Comparison of ENCODE assay signal across 1 cellular context in genomic region chr7:158732483-158733219, GRCh38.
A peak's percentile ranks its signal among the peaks of the same experiment; 100 is the strongest.
TF ChIP-seq lines count a peak whose summit lies in the region.

No MANE protein-coding gene starts in this region.

TF ChIP-seq in H1, 55 proteins besides CTCF, POLR2A, EP300 and RAD21:
- TF ChIP-seq TCF12 (IDR thresholded peaks at IDR 0.05; ENCODE audit: low read depth, low read length) (0 out of 2 replicates have a peak, but pooled peaks have one; percentile 61), HDAC6 (IDR thresholded peaks at IDR 0.05; ENCODE audit: low read depth, low read length) (no peak), KDM5A (IDR thresholded peaks at IDR 0.05; ENCODE audit: low read length) (no peak), CHD1 (IDR thresholded peaks at IDR 0.05; ENCODE audit: low read depth, low read length) (no peak)
